In the genomic region with DNA sequence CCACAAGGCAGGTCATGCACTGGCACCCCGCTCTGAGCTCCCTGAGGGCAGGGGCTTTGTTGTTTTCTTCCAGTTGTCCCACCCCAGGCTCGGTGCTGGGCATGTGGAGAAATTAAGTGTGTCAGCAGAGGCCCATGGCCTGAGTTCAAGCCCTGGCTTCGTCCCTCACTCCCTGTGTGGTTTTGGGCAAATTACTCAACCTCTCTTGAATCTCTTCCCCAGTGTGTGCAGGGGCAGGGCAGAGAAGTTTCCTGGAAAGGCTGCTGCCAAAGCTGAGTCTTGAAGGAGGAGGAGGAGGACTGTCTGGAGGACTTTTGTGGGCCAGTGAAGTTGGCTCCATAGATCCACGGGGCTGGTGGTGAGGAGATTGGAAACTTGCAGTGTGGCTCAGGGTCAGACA, we compare ENCODE assay signal across 21 cellular contexts.
DNase-seq lines count a peak whose midpoint lies in the region; ATAC-seq and TF ChIP-seq lines count a peak whose summit lies in the region.
"Had no signal": no experiment of that assay in that cellular context is flagged by ENCODE, and none has a peak within 500 bp of the region (broad histone marks: within the 10 kb centered on the region; RNA-seq: fewer than 3 reads in every experiment).

No MANE protein-coding gene starts in this region.

- H3K18ac ChIP-seq in IMR-90 (ENCODE audit: low read depth, low read length): no peak overlapping the region

- H4K8ac ChIP-seq in IMR-90 (ENCODE audit: low read depth in 2 of 2, low read length in 2 of 2): no peak overlapping the region

- no peak overlapping the region; the same call in 1 of the 2 replicates for H2BK20ac ChIP-seq in IMR-90 (ENCODE audit: low read depth, low read length)

- H3K4me2 ChIP-seq in BLaER1 treated with 17β-estradiol and CSF1 and Interleukin-3, amounts not matched to agents 10 nM and 100 nM: peak overlapping the region in 10 of 11 experiments; percentile 17 to 75 (median 68); a peak in 16 of 22 replicates
- H3K4me2 ChIP-seq in IMR-90 (ENCODE audit: low read depth, low read length) (no peak overlapping the region), neural cell (ENCODE audit: low read length) (no peak overlapping the region)

- in situ Hi-C loops in IMR-90 (cut with MboI; ENCODE audit: low sequenced_read_pairs): no loop called here

- H2AFZ ChIP-seq in IMR-90 (replicated peaks; ENCODE audit: low read length, poor library complexity) (peak overlapping the region; percentile 24), neural cell (ENCODE audit: low read depth, low read length) (no peak overlapping the region)

- TF ChIP-seq CTCF in IMR-90 (conservative IDR thresholded peaks at IDR 0.05; ENCODE audit: low read depth, low read length) (no peak), neural cell (IDR thresholded peaks at IDR 0.05; ENCODE audit: poor library complexity, severe bottlenecking) (no peak), dorsolateral prefrontal cortex (IDR thresholded peaks at IDR 0.05 in 54 of 56, conservative IDR thresholded peaks at IDR 0.05 in 2 of 56; ENCODE audit: low read depth in 1 of 56, partially characterized antibody in 56 of 56) (no peak)

- no peaks in the 10 kb centered on the region for H3K9me3 ChIP-seq in BLaER1 treated with 17β-estradiol and CSF1 and Interleukin-3, amounts not matched to agents 10 nM and 100 nM (replicated peaks in 1 of 11)
- H3K9me3 ChIP-seq in IMR-90 (ENCODE audit: control insufficient read depth, insufficient read depth, low read length) (no peaks in the 10 kb centered on the region), neural cell (ENCODE audit: low read length) (no peaks in the 10 kb centered on the region)

- WGBS in IMR-90 (ENCODE audit: extremely low coverage in 2 of 2, insufficient read length in 1 of 2), 2 experiments: 93% methylated on average over 2 of the region's 4 CpGs; no CpG with 5 or more reads in 1 of the 2 experiments

- peak overlapping the region; percentile 23; the same call in 1 of the 2 replicates for H4K91ac ChIP-seq in IMR-90 (ENCODE audit: insufficient read depth, low read depth, low read length)

- DNase-seq in IMR-90 (no peak), fibroblast of gingiva (ENCODE audit: low read depth) (peak; percentile 50), dorsolateral prefrontal cortex (no peak), LoVo (ENCODE audit: low spot score) (no peak), kidney glomerular epithelial cell (lab: John Stamatoyannopoulos, UW) (no peak)
- DNase-seq: ACHN; CD4-positive, CD25-positive, alpha-beta regulatory T cell; COR-L47; DMS 273 treated with DMSO at 0.1 percent for 48 hours; GOT3; NCI-H1092 treated with DMSO at 0.1 percent for 48 hours; NCI-H146; NCI-H524; NCI-H82; OCI-M1; SHP77 treated with DMSO at 0.1 percent for 48 hours; T-cell had no signal

- H3K9me2 ChIP-seq in neural cell (ENCODE audit: insufficient read depth, low read length): no peaks in the 10 kb centered on the region

- no peak for TF ChIP-seq POLR2A in IMR-90 (IDR thresholded peaks at IDR 0.05; ENCODE audit: low read depth, low read length)

- no peak for TF ChIP-seq RAD21 in IMR-90 (IDR thresholded peaks at IDR 0.05; ENCODE audit: low read length)
- no peak for TF ChIP-seq RAD21 in neural cell (conservative IDR thresholded peaks at IDR 0.05)

- H3K14ac ChIP-seq in IMR-90 (replicated peaks; ENCODE audit: low read depth, low read length): 0 out of 2 replicates have a peak overlapping the region, but pooled peaks have one; percentile 18

- no peaks in the 10 kb centered on the region for H3K36me3 ChIP-seq in BLaER1 treated with 17β-estradiol and CSF1 and Interleukin-3, amounts not matched to agents 10 nM and 100 nM
- H3K36me3 ChIP-seq in IMR-90 (ENCODE audit: control insufficient read depth, insufficient read depth, low read length) (no peaks in the 10 kb centered on the region), neural cell (ENCODE audit: insufficient read depth, low read length) (no peaks in the 10 kb centered on the region)

- H2BK15ac ChIP-seq in IMR-90 (ENCODE audit: low read depth, low read length): peak overlapping the region; percentile 56; the same call in 1 of the 3 replicates

- no peaks in the 10 kb centered on the region; a peak in 1 of 22 replicates for H4K20me1 ChIP-seq in BLaER1 treated with 17β-estradiol and CSF1 and Interleukin-3, amounts not matched to agents 10 nM and 100 nM
- H4K20me1 ChIP-seq in IMR-90 (ENCODE audit: insufficient read depth, low read length): no peaks in the 10 kb centered on the region
- no peaks in the 10 kb centered on the region for H4K20me1 ChIP-seq in neural cell (ENCODE audit: insufficient read depth)

- dilution Hi-C loops in IMR-90 (cut with HindIII; ENCODE audit: low sequenced_read_pairs, unreplicated experiment): no loop called here

- ATAC-seq in IMR-90 (ENCODE audit: low read depth) (no peak), GM18858 (IDR thresholded peaks at IDR 0.05; ENCODE audit: unreplicated experiment) (no peak)
- ATAC-seq: SK-N-SH treated with all-trans-retinoic acid at 6 μM for 48 hours, T-cell had no signal

- H3K27ac ChIP-seq in BLaER1 treated with 17β-estradiol and CSF1 and Interleukin-3, amounts not matched to agents 10 nM and 100 nM: no peak overlapping the region
- H3K27ac ChIP-seq in IMR-90 (ENCODE audit: insufficient read depth, low read length) (no peak overlapping the region), neural cell (ENCODE audit: low read length) (peak overlapping the region; percentile 7), dorsolateral prefrontal cortex (no peak overlapping the region)

- TF ChIP-seq EP300 in neural cell (conservative IDR thresholded peaks at IDR 0.05; ENCODE audit: poor library complexity, severe bottlenecking): no peak

- no peaks in the 10 kb centered on the region for H3K79me2 ChIP-seq in neural cell (replicated peaks; ENCODE audit: insufficient read depth, low read length)

- H3K56ac ChIP-seq in IMR-90 (ENCODE audit: extremely low read depth, insufficient read depth, low read length): no peak overlapping the region

- peak overlapping the region; percentile 29; the same call in 1 of the 2 replicates for H3K4ac ChIP-seq in IMR-90 (ENCODE audit: low read depth, low read length)

- intact Hi-C loops in IMR-90 (cut with micrococcal nuclease): no loop called here
- intact Hi-C loops in dorsolateral prefrontal cortex (cut with DNase I): no loop called here

- POLR2A ChIA-PET in IMR-90 (lab: Charles Lee; ENCODE audit: unreplicated experiment): no interaction called here

- H4K5ac ChIP-seq in IMR-90 (ENCODE audit: low read depth, low read length): no peak overlapping the region

- peak overlapping the region; percentile 16; the same call in 1 of the 2 replicates for H2BK120ac ChIP-seq in IMR-90 (ENCODE audit: low read depth, low read length)

- no peak overlapping the region for H2AK9ac ChIP-seq in IMR-90 (replicated peaks; ENCODE audit: low read depth, low read length, poor library complexity)

- H3K9ac ChIP-seq in BLaER1 treated with 17β-estradiol and CSF1 and Interleukin-3, amounts not matched to agents 10 nM and 100 nM: no peak overlapping the region
- H3K9ac ChIP-seq in IMR-90 (ENCODE audit: low read depth, low read length) (no peak overlapping the region), neural cell (ENCODE audit: low read length) (no peak overlapping the region)

- H3K79me1 ChIP-seq in IMR-90 (ENCODE audit: low read depth in 1 of 2, low read length in 2 of 2): no peaks in the 10 kb centered on the region

- no peaks in the 10 kb centered on the region for H3K27me3 ChIP-seq in BLaER1 treated with 17β-estradiol and CSF1 and Interleukin-3, amounts not matched to agents 10 nM and 100 nM
- H3K27me3 ChIP-seq in IMR-90 (ENCODE audit: control insufficient read depth, insufficient read depth, low read length) (no peaks in the 10 kb centered on the region), neural cell (ENCODE audit: insufficient read depth, low read depth, low read length) (no peaks in the 10 kb centered on the region), dorsolateral prefrontal cortex (no peaks in the 10 kb centered on the region)

- peaks cover 13% of the 10 kb centered on the region for H3K9me1 ChIP-seq in IMR-90 (ENCODE audit: insufficient read depth, low read length)

- H3K4me3 ChIP-seq in BLaER1 treated with 17β-estradiol and CSF1 and Interleukin-3, amounts not matched to agents 10 nM and 100 nM: no peak overlapping the region
- H3K4me3 ChIP-seq in IMR-90 (ENCODE audit: insufficient read depth, low read depth, low read length) (no peak overlapping the region), neural cell (ENCODE audit: low read length) (no peak overlapping the region), dorsolateral prefrontal cortex (no peak overlapping the region)

- H3F3A ChIP-seq in neural cell (ENCODE audit: insufficient read depth, low read length, poor library complexity, severe bottlenecking): no peaks in the 10 kb centered on the region

- CTCF ChIA-PET in IMR-90 (lab: Yijun Ruan, JAX): no interaction called here

- H3K4me1 ChIP-seq in BLaER1 treated with 17β-estradiol and CSF1 and Interleukin-3, amounts not matched to agents 10 nM and 100 nM: peaks cover 8 to 34% (median 29%) of the 10 kb centered on the region in 10 experiments
- peaks cover 9% of the 10 kb centered on the region for H3K4me1 ChIP-seq in IMR-90 (ENCODE audit: control insufficient read depth, insufficient read depth, low read length)

- BruUV-seq in IMR-90 (replicated peaks; lab: Mats Ljungman, UMichigan): no TSS peak

- H2BK5ac ChIP-seq in IMR-90 (ENCODE audit: low read depth, low read length, poor library complexity, severe bottlenecking): no peak overlapping the region

- peak overlapping the region; percentile 27 for H2AK5ac ChIP-seq in IMR-90 (ENCODE audit: low read depth, low read length)

- H3K23ac ChIP-seq in IMR-90 (ENCODE audit: low read depth, low read length): no peak overlapping the region

TF ChIP-seq in IMR-90, 13 proteins besides CTCF, POLR2A, EP300 and RAD21 (continues in another document):
- TF ChIP-seq NFE2L2 (IDR thresholded peaks at IDR 0.05; ENCODE audit: low read depth, low read length) (no peak), RFX5 (IDR thresholded peaks at IDR 0.05; ENCODE audit: low read depth, low read length) (no peak), RCOR1 (IDR thresholded peaks at IDR 0.05; ENCODE audit: insufficient replicate concordance, low read length) (no peak)

Comparison
In these comparisons a context has a peak if more than half of its experiments do, and no peak if none do; other contexts are left out.
1. H3K4me2 ChIP-seq: peak in BLaER1 treated with 17β-estradiol and CSF1 and Interleukin-3, amounts not matched to agents 10 nM and 100 nM (10 of 11); none in IMR-90 (single experiment) and neural cell (single experiment).